ENCODE assay signal across 16 cellular contexts in genomic region chr19:4015705-4016402, GRCh38. TPM values are rescaled to one million over a fixed set of nuclear protein-coding genes. Genes with fewer than 3 reads are reported as not detected.
DNase-seq lines count a peak whose midpoint lies in the region; ATAC-seq, FAIRE-seq and TF ChIP-seq lines count a peak whose summit lies in the region.
"Had no signal": no experiment of that assay in that cellular context is flagged by ENCODE, and none has a peak within 500 bp of the region (broad histone marks: within the 10 kb centered on the region; RNA-seq: fewer than 3 reads in every experiment).

No MANE protein-coding gene starts in this region.

- H3K9ac ChIP-seq in HepG2 (ENCODE audit: insufficient read depth, low read depth, low read length) = no peak overlapping the region
- H3K9ac ChIP-seq in skeletal muscle tissue (ENCODE audit: low read depth in 1 of 3, low read length in 3 of 3) = peak overlapping the region; percentile 47 to 79 (median 50)

- no peak for TF ChIP-seq POLR2A in HepG2 (IDR thresholded peaks at IDR 0.05; ENCODE audit: insufficient read depth in 1 of 2, low read depth in 2 of 2, low read length in 2 of 2)

- H3K4me3 ChIP-seq in Caco-2 (ENCODE audit: low read depth, low read length) (no peak overlapping the region), coronary artery (peak overlapping the region; percentile 17), HepG2 (replicated peaks in 1 of 3; ENCODE audit: insufficient read depth in 1 of 3, low read depth in 2 of 3, low read length in 3 of 3) (no peak overlapping the region), skeletal muscle tissue (ENCODE audit: low read length in 3 of 3) (peak overlapping the region in 2 of 3 donors; percentile 36 to 61)
- H3K4me3 ChIP-seq: SJSA1 had no signal

- no peak overlapping the region for H2AFZ ChIP-seq in HepG2 (ENCODE audit: low read length)

- no peaks in the 10 kb centered on the region for H3K4me1 ChIP-seq in Caco-2
- no peaks in the 10 kb centered on the region for H3K4me1 ChIP-seq in HepG2 (ENCODE audit: insufficient read depth, low read length)
- H3K4me1 ChIP-seq in skeletal muscle tissue (ENCODE audit: control insufficient read depth in 3 of 3, insufficient read depth in 3 of 3, low read length in 3 of 3) = peaks cover 38 to 60% (median 52%) of the 10 kb centered on the region in 3 donors
- H3K4me1 ChIP-seq: SJSA1 had no signal

- ATAC-seq in HepG2 (no peak), HG03432 (IDR thresholded peaks at IDR 0.05; ENCODE audit: unreplicated experiment) (no peak)

- in situ Hi-C loops in HepG2 (cut with HindIII; ENCODE audit: extremely low pct_ligation_motif_present, low pct_unique_long_range_greater_than_20kb) = no loop called here

- TF ChIP-seq EP300 in HepG2 (IDR thresholded peaks at IDR 0.05; ENCODE audit: low read depth in 2 of 2, low read length in 2 of 2) = no peak
- no peak for TF ChIP-seq EP300 in HepG2 (CRISPR knock-in tag; IDR thresholded peaks at IDR 0.05; ENCODE audit: borderline replicate concordance)

- TF ChIP-seq RAD21 in HepG2 (CRISPR knock-in tag; IDR thresholded peaks at IDR 0.05) = no peak

- TF ChIP-seq CTCF in Caco-2 (IDR thresholded peaks at IDR 0.05; ENCODE audit: insufficient read depth in 1 of 2, low read depth in 1 of 2, low read length in 1 of 2, severe bottlenecking in 1 of 2, unreplicated experiment in 1 of 2) (no peak), coronary artery (IDR thresholded peaks at IDR 0.05) (no peak), HepG2 (CRISPR knock-in tag; IDR thresholded peaks at IDR 0.05) (no peak), RWPE1 (conservative IDR thresholded peaks at IDR 0.05; ENCODE audit: low read depth) (no peak)

- no peaks in the 10 kb centered on the region for H3K4me1 Mint-ChIP-seq in Caco-2 (ENCODE audit: low read depth, unreplicated experiment)
- H3K4me1 Mint-ChIP-seq: activated naive CD8-positive, alpha-beta T cell treated with anti-CD3 and anti-CD28 coated beads, Interleukin-2, amount 10 ng/mL, durations not matched to agents 7 days and 5 days had no signal

- H3K36me3 Mint-ChIP-seq in Caco-2 (ENCODE audit: insufficient read depth, unreplicated experiment) = peaks cover 28% of the 10 kb centered on the region

- POLR2A ChIA-PET in Caco-2 (lab: Charles Lee) (no interaction called here), HepG2 (lab: Yijun Ruan, JAX) (no interaction called here), RWPE1 (lab: Yijun Ruan, JAX; ENCODE audit: low non-redundant PET) (no interaction called here)

- DNase-seq in Caco-2 (peak; percentile 9 to 53), coronary artery (ENCODE audit: low spot score) (peak; percentile 68), HepG2 (ENCODE audit: low spot score) (no peak), NCI-H510A (lab: John Stamatoyannopoulos, UW) (no peak), MV-4-11 (lab: John Stamatoyannopoulos, UW) (no peak), RWPE1 (ENCODE audit: low spot score) (no peak)
- DNase-seq: activated naive CD8-positive, alpha-beta T cell treated with anti-CD3 and anti-CD28 coated beads, Interleukin-2, amount 10 ng/mL, durations not matched to agents 7 days and 5 days; cortex of kidney; Kasumi-1; NCI-H187; stimulated activated CD4-positive, alpha-beta T cell treated with anti-CD3 and anti-CD28 coated beads, Interleukin-15, amount 100 ng/mL, for 24 hours had no signal

- no peaks in the 10 kb centered on the region for H3K27me3 Mint-ChIP-seq in Caco-2 (ENCODE audit: insufficient read depth, unreplicated experiment)
- H3K27me3 Mint-ChIP-seq: activated naive CD8-positive, alpha-beta T cell treated with anti-CD3 and anti-CD28 coated beads, Interleukin-2, amount 10 ng/mL, durations not matched to agents 7 days and 5 days had no signal

- no peak overlapping the region for H3K4me2 ChIP-seq in HepG2 (ENCODE audit: low read depth, low read length)

- BruUV-seq in Caco-2 (replicated peaks; lab: Mats Ljungman, UMichigan) = no TSS peak
- no TSS peak for BruUV-seq in HepG2 (replicated peaks; lab: Mats Ljungman, UMichigan)

- 0 out of 2 replicates have a peak, but pooled peaks cover 5% of the 10 kb centered on the region for H4K20me1 ChIP-seq in HepG2 (ENCODE audit: insufficient read depth, low read length)

- FAIRE-seq in HepG2 (lab: Jason Lieb, UNC) = no peak
- FAIRE-seq: islet of Langerhans had no signal

- no peak overlapping the region for H3K27ac Mint-ChIP-seq in Caco-2 (ENCODE audit: unreplicated experiment)
- H3K27ac Mint-ChIP-seq: activated naive CD8-positive, alpha-beta T cell treated with anti-CD3 and anti-CD28 coated beads, Interleukin-2, amount 10 ng/mL, durations not matched to agents 7 days and 5 days had no signal

- no peak overlapping the region for H3K4me3 Mint-ChIP-seq in Caco-2 (ENCODE audit: unreplicated experiment)
- H3K4me3 Mint-ChIP-seq: activated naive CD8-positive, alpha-beta T cell treated with anti-CD3 and anti-CD28 coated beads, Interleukin-2, amount 10 ng/mL, durations not matched to agents 7 days and 5 days had no signal

- peaks cover 1% of the 10 kb centered on the region for H3K36me3 ChIP-seq in Caco-2 (ENCODE audit: control insufficient read depth, insufficient read depth, low read length)
- H3K36me3 ChIP-seq in HepG2 (replicated peaks in 1 of 2; ENCODE audit: control insufficient read depth in 1 of 2, insufficient read depth in 2 of 2, low read length in 2 of 2) = peaks cover 22 to 29% of the 10 kb centered on the region in 2 experiments; a peak in 4 of 5 replicates
- H3K36me3 ChIP-seq in skeletal muscle tissue (ENCODE audit: control insufficient read depth in 3 of 3, insufficient read depth in 3 of 3, low read length in 3 of 3) = peaks cover 19 to 23% (median 20%) of the 10 kb centered on the region in 3 donors

- peaks cover 11% of the 10 kb centered on the region for H3K79me2 ChIP-seq in HepG2 (ENCODE audit: insufficient read depth, low read length)

- WGBS in HepG2 (ENCODE audit: low lambda C conversion rate) = 96% methylated on average over 26 of the region's 37 CpGs

- CTCF ChIA-PET in Caco-2 (lab: Charles Lee) (no interaction called here), HepG2 (lab: Yijun Ruan, JAX; ENCODE audit: low intra/inter-chr PET ratio, low total read pairs) (no interaction called here), RWPE1 (lab: Yijun Ruan, JAX) (no interaction called here)

- no peaks in the 10 kb centered on the region for H3K27me3 ChIP-seq in Caco-2 (replicated peaks; ENCODE audit: control insufficient read depth, insufficient read depth, low read length)
- H3K27me3 ChIP-seq in HepG2 (ENCODE audit: control insufficient read depth in 1 of 2, insufficient read depth in 2 of 2, low read length in 2 of 2) = no peaks in the 10 kb centered on the region
- H3K27me3 ChIP-seq in skeletal muscle tissue (ENCODE audit: control insufficient read depth in 3 of 3, insufficient read depth in 3 of 3, low read length in 3 of 3) = no peaks in the 10 kb centered on the region
- H3K27me3 ChIP-seq: SJSA1 had no signal

- H3K9me3 ChIP-seq in Caco-2 = no peaks in the 10 kb centered on the region
- H3K9me3 ChIP-seq in HepG2 (ENCODE audit: low read length) = no peaks in the 10 kb centered on the region
- no peaks in the 10 kb centered on the region for H3K9me3 ChIP-seq in skeletal muscle tissue (ENCODE audit: control insufficient read depth in 3 of 3, low read length in 3 of 3)
- H3K9me3 ChIP-seq: SJSA1 had no signal

- intact Hi-C loops in Caco-2 (cut with micrococcal nuclease; ENCODE audit: unreplicated experiment) (no loop called here), HepG2 (cut with micrococcal nuclease; ENCODE audit: unreplicated experiment) (no loop called here)

- no peaks in the 10 kb centered on the region for H3K9me3 Mint-ChIP-seq in Caco-2 (ENCODE audit: unreplicated experiment)
- H3K9me3 Mint-ChIP-seq: activated naive CD8-positive, alpha-beta T cell treated with anti-CD3 and anti-CD28 coated beads, Interleukin-2, amount 10 ng/mL, durations not matched to agents 7 days and 5 days; neural crest cell had no signal

- H3K27ac ChIP-seq in coronary artery (peak overlapping the region in 1 of 2 donors; percentile 11), HepG2 (ENCODE audit: extremely low read length, insufficient read depth, low read length) (no peak overlapping the region), skeletal muscle tissue (ENCODE audit: low read depth, low read length) (peak overlapping the region; percentile 47), RWPE1 (no peak overlapping the region)
- H3K27ac ChIP-seq: SJSA1 had no signal

RNA-seq across cellular contexts. Expression of gene PIAS4, which starts 8.3 kb away (rescaled TPM):
- 43.3 and 45.7 TPM in 2 replicates for total RNA-seq in Caco-2 (2022)
- 20.1 and 22.4 TPM in 2 replicates for total RNA-seq in HepG2 (2016; rRNA removed; fragmentation: Illumina TruSeq; extraction: Trizol)
- 4.3 and 5.1 TPM in 2 replicates for total RNA-seq in HepG2 (2016; cell fraction: cytosol; rRNA removed; fragmentation: Illumina TruSeq; extraction: Trizol; ENCODE audit: low read depth)
- total RNA-seq in HepG2 (2016; cell fraction: insoluble cytoplasmic fraction; rRNA removed; fragmentation: Illumina TruSeq; extraction: Trizol) = 16.7 and 23.3 TPM in 2 replicates
- 9.8 and 11.2 TPM in 2 replicates for total RNA-seq in HepG2 (2016; cell fraction: membrane; rRNA removed; fragmentation: Illumina TruSeq; extraction: Trizol)
- 9.7 and 15.2 TPM in 2 replicates for total RNA-seq in HepG2 (2016; cell fraction: nucleus; rRNA removed; fragmentation: Illumina TruSeq; extraction: Trizol)
- 8.7 and 9.0 TPM in 2 replicates for polyA plus RNA-seq in HepG2 (2011; rRNA removed)
- polyA plus RNA-seq in HepG2 (2011; cell fraction: cytosol; rRNA removed) = 11.2 and 43.1 TPM in 2 replicates
- 22.4 and 27.4 TPM in 2 replicates for polyA plus RNA-seq in HepG2 (2011; cell fraction: nucleus; rRNA removed)
- 19.1 and 20.7 TPM in 2 replicates for polyA plus RNA-seq in HepG2 (2012)
- 3.3 and 3.5 TPM in 2 replicates for polyA plus RNA-seq in HepG2 (2016; cell fraction: cytosol; fragmentation: Illumina TruSeq; extraction: Trizol; ENCODE audit: low read depth)
- polyA plus RNA-seq in HepG2 (2016; cell fraction: insoluble cytoplasmic fraction; fragmentation: Illumina TruSeq; extraction: Trizol; ENCODE audit: low read depth) = 18.2 and 33.3 TPM in 2 replicates
- polyA plus RNA-seq in HepG2 (2016; cell fraction: membrane; fragmentation: Illumina TruSeq; extraction: Trizol; ENCODE audit: low read depth) = 5.6 and 5.9 TPM in 2 replicates
- polyA plus RNA-seq in HepG2 (2016; cell fraction: nucleus; fragmentation: Illumina TruSeq; extraction: Trizol; ENCODE audit: insufficient read depth, low read depth) = 36.3 and 39.1 TPM in 2 replicates
- 12.2 and 13.9 TPM in 2 replicates for polyA minus RNA-seq in HepG2 (2011; rRNA and poly(A)+ RNA removed; ENCODE audit: low replicate concordance)
- polyA minus RNA-seq in HepG2 (2011; cell fraction: cytosol; rRNA and poly(A)+ RNA removed) = 5.1 and 7.7 TPM in 2 replicates
- 14.5 and 15.1 TPM in 2 replicates for polyA minus RNA-seq in HepG2 (2011; cell fraction: nucleus; rRNA and poly(A)+ RNA removed)
- 19.3 TPM for total RNA-seq in skeletal muscle tissue

RNA-seq across cellular contexts. Expression of gene EEF2, which starts 30.6 kb away (rescaled TPM):
- 2,154 and 2,157 TPM in 2 replicates for total RNA-seq in Caco-2 (2022)
- 1,722 and 1,777 TPM in 2 replicates for total RNA-seq in HepG2 (2016; rRNA removed; fragmentation: Illumina TruSeq; extraction: Trizol)
- total RNA-seq in HepG2 (2016; cell fraction: cytosol; rRNA removed; fragmentation: Illumina TruSeq; extraction: Trizol; ENCODE audit: low read depth) = 663 and 837 TPM in 2 replicates
- 1,312 and 1,845 TPM in 2 replicates for total RNA-seq in HepG2 (2016; cell fraction: insoluble cytoplasmic fraction; rRNA removed; fragmentation: Illumina TruSeq; extraction: Trizol)
- 2,334 and 2,783 TPM in 2 replicates for total RNA-seq in HepG2 (2016; cell fraction: membrane; rRNA removed; fragmentation: Illumina TruSeq; extraction: Trizol)
- 709 and 773 TPM in 2 replicates for total RNA-seq in HepG2 (2016; cell fraction: nucleus; rRNA removed; fragmentation: Illumina TruSeq; extraction: Trizol)
- 1,441 and 1,465 TPM in 2 replicates for polyA plus RNA-seq in HepG2 (2011; rRNA removed)
- 1,619 and 2,301 TPM in 2 replicates for polyA plus RNA-seq in HepG2 (2011; cell fraction: cytosol; rRNA removed)
- polyA plus RNA-seq in HepG2 (2011; cell fraction: nucleus; rRNA removed) = 945 and 1,058 TPM in 2 replicates
- polyA plus RNA-seq in HepG2 (2012) = 2,825 and 3,817 TPM in 2 replicates
- 660 and 778 TPM in 2 replicates for polyA plus RNA-seq in HepG2 (2016; cell fraction: cytosol; fragmentation: Illumina TruSeq; extraction: Trizol; ENCODE audit: low read depth)
- polyA plus RNA-seq in HepG2 (2016; cell fraction: insoluble cytoplasmic fraction; fragmentation: Illumina TruSeq; extraction: Trizol; ENCODE audit: low read depth) = 1,198 and 1,548 TPM in 2 replicates
- polyA plus RNA-seq in HepG2 (2016; cell fraction: membrane; fragmentation: Illumina TruSeq; extraction: Trizol; ENCODE audit: low read depth) = 1,837 and 2,206 TPM in 2 replicates
- 1,012 and 1,080 TPM in 2 replicates for polyA plus RNA-seq in HepG2 (2016; cell fraction: nucleus; fragmentation: Illumina TruSeq; extraction: Trizol; ENCODE audit: insufficient read depth, low read depth)
- 1,462 and 3,209 TPM in 2 replicates for polyA minus RNA-seq in HepG2 (2011; rRNA and poly(A)+ RNA removed; ENCODE audit: low replicate concordance)
- polyA minus RNA-seq in HepG2 (2011; cell fraction: cytosol; rRNA and poly(A)+ RNA removed) = 1,805 and 1,823 TPM in 2 replicates
- polyA minus RNA-seq in HepG2 (2011; cell fraction: nucleus; rRNA and poly(A)+ RNA removed) = 434 and 615 TPM in 2 replicates
- total RNA-seq in skeletal muscle tissue = 4,276 TPM

RNA-seq across cellular contexts. Expression of gene DAPK3, which starts 45.0 kb away (rescaled TPM):
- total RNA-seq in Caco-2 (2022) = 58.6 and 66.4 TPM in 2 replicates
- 22.0 and 30.5 TPM in 2 replicates for total RNA-seq in HepG2 (2016; rRNA removed; fragmentation: Illumina TruSeq; extraction: Trizol)
- 5.0 and 5.5 TPM in 2 replicates for total RNA-seq in HepG2 (2016; cell fraction: cytosol; rRNA removed; fragmentation: Illumina TruSeq; extraction: Trizol; ENCODE audit: low read depth)
- 18.7 and 32.5 TPM in 2 replicates for total RNA-seq in HepG2 (2016; cell fraction: insoluble cytoplasmic fraction; rRNA removed; fragmentation: Illumina TruSeq; extraction: Trizol)
- total RNA-seq in HepG2 (2016; cell fraction: membrane; rRNA removed; fragmentation: Illumina TruSeq; extraction: Trizol) = 9.6 and 13.4 TPM in 2 replicates
- total RNA-seq in HepG2 (2016; cell fraction: nucleus; rRNA removed; fragmentation: Illumina TruSeq; extraction: Trizol) = 20.1 and 21.1 TPM in 2 replicates
- 37.3 and 51.9 TPM in 2 replicates for polyA plus RNA-seq in HepG2 (2011; rRNA removed)
- polyA plus RNA-seq in HepG2 (2011; cell fraction: cytosol; rRNA removed) = 36.9 and 42.7 TPM in 2 replicates
- 102 and 107 TPM in 2 replicates for polyA plus RNA-seq in HepG2 (2011; cell fraction: nucleus; rRNA removed)
- 20.1 and 33.8 TPM in 2 replicates for polyA plus RNA-seq in HepG2 (2012)
- polyA plus RNA-seq in HepG2 (2016; cell fraction: cytosol; fragmentation: Illumina TruSeq; extraction: Trizol; ENCODE audit: low read depth) = 2.6 and 2.9 TPM in 2 replicates
- polyA plus RNA-seq in HepG2 (2016; cell fraction: insoluble cytoplasmic fraction; fragmentation: Illumina TruSeq; extraction: Trizol; ENCODE audit: low read depth) = 20.1 and 23.6 TPM in 2 replicates
- polyA plus RNA-seq in HepG2 (2016; cell fraction: membrane; fragmentation: Illumina TruSeq; extraction: Trizol; ENCODE audit: low read depth) = 5.9 and 6.0 TPM in 2 replicates
- polyA plus RNA-seq in HepG2 (2016; cell fraction: nucleus; fragmentation: Illumina TruSeq; extraction: Trizol; ENCODE audit: insufficient read depth, low read depth) = 45.3 and 46.8 TPM in 2 replicates
- polyA minus RNA-seq in HepG2 (2011; rRNA and poly(A)+ RNA removed; ENCODE audit: low replicate concordance) = 44.0 and 66.3 TPM in 2 replicates
- polyA minus RNA-seq in HepG2 (2011; cell fraction: cytosol; rRNA and poly(A)+ RNA removed) = 15.7 and 22.0 TPM in 2 replicates
- 24.7 and 27.2 TPM in 2 replicates for polyA minus RNA-seq in HepG2 (2011; cell fraction: nucleus; rRNA and poly(A)+ RNA removed)
- total RNA-seq in skeletal muscle tissue = 63.7 TPM

RNA-seq across cellular contexts. Expression of gene ZBTB7A, which starts 50.8 kb away (rescaled TPM):
- 11.9 and 14.7 TPM in 2 replicates for total RNA-seq in Caco-2 (2022)
- total RNA-seq in HepG2 (2016; rRNA removed; fragmentation: Illumina TruSeq; extraction: Trizol) = 3.5 and 3.6 TPM in 2 replicates
- 1.8 TPM in 2 replicates for total RNA-seq in HepG2 (2016; cell fraction: cytosol; rRNA removed; fragmentation: Illumina TruSeq; extraction: Trizol; ENCODE audit: low read depth)
- total RNA-seq in HepG2 (2016; cell fraction: insoluble cytoplasmic fraction; rRNA removed; fragmentation: Illumina TruSeq; extraction: Trizol) = 2.7 and 3.2 TPM in 2 replicates
- 3.7 and 4.3 TPM in 2 replicates for total RNA-seq in HepG2 (2016; cell fraction: membrane; rRNA removed; fragmentation: Illumina TruSeq; extraction: Trizol)
- total RNA-seq in HepG2 (2016; cell fraction: nucleus; rRNA removed; fragmentation: Illumina TruSeq; extraction: Trizol) = 3.0 and 3.1 TPM in 2 replicates
- 4.0 and 5.5 TPM in 2 replicates for polyA plus RNA-seq in HepG2 (2011; rRNA removed)
- polyA plus RNA-seq in HepG2 (2011; cell fraction: cytosol; rRNA removed) = 2.9 and 4.8 TPM in 2 replicates
- 23.5 and 34.3 TPM in 2 replicates for polyA plus RNA-seq in HepG2 (2011; cell fraction: nucleus; rRNA removed)
- polyA plus RNA-seq in HepG2 (2012) = 4.7 and 6.0 TPM in 2 replicates
- 0.96 and 1.2 TPM in 2 replicates for polyA plus RNA-seq in HepG2 (2016; cell fraction: cytosol; fragmentation: Illumina TruSeq; extraction: Trizol; ENCODE audit: low read depth)
- 4.5 and 4.8 TPM in 2 replicates for polyA plus RNA-seq in HepG2 (2016; cell fraction: insoluble cytoplasmic fraction; fragmentation: Illumina TruSeq; extraction: Trizol; ENCODE audit: low read depth)
- 2.7 and 3.0 TPM in 2 replicates for polyA plus RNA-seq in HepG2 (2016; cell fraction: membrane; fragmentation: Illumina TruSeq; extraction: Trizol; ENCODE audit: low read depth)
- 9.7 and 9.9 TPM in 2 replicates for polyA plus RNA-seq in HepG2 (2016; cell fraction: nucleus; fragmentation: Illumina TruSeq; extraction: Trizol; ENCODE audit: insufficient read depth, low read depth)
- 4.3 and 12.1 TPM in 2 replicates for polyA minus RNA-seq in HepG2 (2011; rRNA and poly(A)+ RNA removed; ENCODE audit: low replicate concordance)
- 9.4 and 10.5 TPM in 2 replicates for polyA minus RNA-seq in HepG2 (2011; cell fraction: cytosol; rRNA and poly(A)+ RNA removed)
- polyA minus RNA-seq in HepG2 (2011; cell fraction: nucleus; rRNA and poly(A)+ RNA removed) = 5.0 and 5.4 TPM in 2 replicates
- 4.2 TPM for total RNA-seq in skeletal muscle tissue

Comparison
In these comparisons a context has a peak if more than half of its experiments do, and no peak if none do; other contexts are left out.
1. DNase-seq: peak in Caco-2 (2 of 2) and coronary artery (single experiment); none in HepG2 (single experiment), NCI-H510A (single experiment), MV-4-11 (single experiment) and RWPE1 (single experiment).
2. H3K4me3 ChIP-seq: peak in coronary artery (single experiment) and skeletal muscle tissue (2 of 3); none in Caco-2 (single experiment) and HepG2 (0 of 3).